2 cellular contexts compared by ENCODE assay signal in the genomic region with DNA sequence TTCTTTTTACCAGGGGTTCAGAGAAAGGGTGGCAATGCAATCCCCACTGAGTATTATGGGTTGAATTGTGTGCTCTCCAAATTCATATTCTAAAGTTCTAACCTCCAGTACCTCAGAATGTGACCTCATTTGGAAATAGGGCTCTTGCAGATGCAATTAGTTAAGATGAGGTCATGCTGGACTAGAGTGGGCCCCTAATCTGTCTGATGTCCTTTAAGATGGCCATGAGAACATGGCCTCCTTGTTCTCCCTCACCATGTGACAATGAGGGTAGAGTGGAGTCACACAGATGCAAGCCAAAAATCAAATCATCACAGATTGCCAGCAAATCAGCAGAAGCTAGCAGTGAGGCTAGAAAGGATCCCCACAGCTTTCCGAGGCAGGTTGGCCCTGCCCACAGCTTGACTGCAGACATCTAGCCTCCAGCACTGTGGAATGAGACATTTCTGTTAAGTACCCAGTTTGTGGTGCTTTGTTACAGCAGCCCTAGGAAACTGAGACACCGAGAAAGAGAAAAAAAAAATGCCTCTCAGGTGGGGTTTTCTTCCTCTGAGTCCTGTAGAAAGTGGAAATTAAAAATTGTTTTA.
TF ChIP-seq lines count a peak whose summit lies in the region.

No MANE protein-coding gene starts in this region.

TF ChIP-seq in HEK293, 187 proteins besides CTCF, POLR2A, EP300 and RAD21 (continues in another document):
- TF ChIP-seq, protein P1, sequence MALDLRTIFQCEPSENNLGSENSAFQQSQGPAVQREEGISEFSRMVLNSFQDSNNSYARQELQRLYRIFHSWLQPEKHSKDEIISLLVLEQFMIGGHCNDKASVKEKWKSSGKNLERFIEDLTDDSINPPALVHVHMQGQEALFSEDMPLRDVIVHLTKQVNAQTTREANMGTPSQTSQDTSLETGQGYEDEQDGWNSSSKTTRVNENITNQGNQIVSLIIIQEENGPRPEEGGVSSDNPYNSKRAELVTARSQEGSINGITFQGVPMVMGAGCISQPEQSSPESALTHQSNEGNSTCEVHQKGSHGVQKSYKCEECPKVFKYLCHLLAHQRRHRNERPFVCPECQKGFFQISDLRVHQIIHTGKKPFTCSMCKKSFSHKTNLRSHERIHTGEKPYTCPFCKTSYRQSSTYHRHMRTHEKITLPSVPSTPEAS (tag by site-specific recombination; IDR thresholded peaks at IDR 0.05): no peak
- TF ChIP-seq ZNF354C (tag by site-specific recombination; IDR thresholded peaks at IDR 0.05; ENCODE audit: borderline replicate concordance, low read depth): no peak
- TF ChIP-seq SP2 (tag by site-specific recombination; IDR thresholded peaks at IDR 0.05): no peak
- TF ChIP-seq ZNF768 (tag by site-specific recombination; IDR thresholded peaks at IDR 0.05): no peak
- TF ChIP-seq, protein P2, sequence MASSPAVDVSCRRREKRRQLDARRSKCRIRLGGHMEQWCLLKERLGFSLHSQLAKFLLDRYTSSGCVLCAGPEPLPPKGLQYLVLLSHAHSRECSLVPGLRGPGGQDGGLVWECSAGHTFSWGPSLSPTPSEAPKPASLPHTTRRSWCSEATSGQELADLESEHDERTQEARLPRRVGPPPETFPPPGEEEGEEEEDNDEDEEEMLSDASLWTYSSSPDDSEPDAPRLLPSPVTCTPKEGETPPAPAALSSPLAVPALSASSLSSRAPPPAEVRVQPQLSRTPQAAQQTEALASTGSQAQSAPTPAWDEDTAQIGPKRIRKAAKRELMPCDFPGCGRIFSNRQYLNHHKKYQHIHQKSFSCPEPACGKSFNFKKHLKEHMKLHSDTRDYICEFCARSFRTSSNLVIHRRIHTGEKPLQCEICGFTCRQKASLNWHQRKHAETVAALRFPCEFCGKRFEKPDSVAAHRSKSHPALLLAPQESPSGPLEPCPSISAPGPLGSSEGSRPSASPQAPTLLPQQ (tag by site-specific recombination; IDR thresholded peaks at IDR 0.05): peak; percentile 98
- no peak for TF ChIP-seq ZNF394 (tag by site-specific recombination; IDR thresholded peaks at IDR 0.05; ENCODE audit: borderline replicate concordance)
- TF ChIP-seq ZFHX2 (tag by site-specific recombination; conservative IDR thresholded peaks at IDR 0.05): no peak
- TF ChIP-seq, protein P3, sequence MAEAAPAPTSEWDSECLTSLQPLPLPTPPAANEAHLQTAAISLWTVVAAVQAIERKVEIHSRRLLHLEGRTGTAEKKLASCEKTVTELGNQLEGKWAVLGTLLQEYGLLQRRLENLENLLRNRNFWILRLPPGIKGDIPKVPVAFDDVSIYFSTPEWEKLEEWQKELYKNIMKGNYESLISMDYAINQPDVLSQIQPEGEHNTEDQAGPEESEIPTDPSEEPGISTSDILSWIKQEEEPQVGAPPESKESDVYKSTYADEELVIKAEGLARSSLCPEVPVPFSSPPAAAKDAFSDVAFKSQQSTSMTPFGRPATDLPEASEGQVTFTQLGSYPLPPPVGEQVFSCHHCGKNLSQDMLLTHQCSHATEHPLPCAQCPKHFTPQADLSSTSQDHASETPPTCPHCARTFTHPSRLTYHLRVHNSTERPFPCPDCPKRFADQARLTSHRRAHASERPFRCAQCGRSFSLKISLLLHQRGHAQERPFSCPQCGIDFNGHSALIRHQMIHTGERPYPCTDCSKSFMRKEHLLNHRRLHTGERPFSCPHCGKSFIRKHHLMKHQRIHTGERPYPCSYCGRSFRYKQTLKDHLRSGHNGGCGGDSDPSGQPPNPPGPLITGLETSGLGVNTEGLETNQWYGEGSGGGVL (tag by site-specific recombination; IDR thresholded peaks at IDR 0.05): no peak
- TF ChIP-seq, protein P4, sequence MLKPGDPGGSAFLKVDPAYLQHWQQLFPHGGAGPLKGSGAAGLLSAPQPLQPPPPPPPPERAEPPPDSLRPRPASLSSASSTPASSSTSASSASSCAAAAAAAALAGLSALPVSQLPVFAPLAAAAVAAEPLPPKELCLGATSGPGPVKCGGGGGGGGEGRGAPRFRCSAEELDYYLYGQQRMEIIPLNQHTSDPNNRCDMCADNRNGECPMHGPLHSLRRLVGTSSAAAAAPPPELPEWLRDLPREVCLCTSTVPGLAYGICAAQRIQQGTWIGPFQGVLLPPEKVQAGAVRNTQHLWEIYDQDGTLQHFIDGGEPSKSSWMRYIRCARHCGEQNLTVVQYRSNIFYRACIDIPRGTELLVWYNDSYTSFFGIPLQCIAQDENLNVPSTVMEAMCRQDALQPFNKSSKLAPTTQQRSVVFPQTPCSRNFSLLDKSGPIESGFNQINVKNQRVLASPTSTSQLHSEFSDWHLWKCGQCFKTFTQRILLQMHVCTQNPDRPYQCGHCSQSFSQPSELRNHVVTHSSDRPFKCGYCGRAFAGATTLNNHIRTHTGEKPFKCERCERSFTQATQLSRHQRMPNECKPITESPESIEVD (tag by site-specific recombination; IDR thresholded peaks at IDR 0.05): no peak
- no peak for TF ChIP-seq GLIS2 (tag by site-specific recombination; IDR thresholded peaks at IDR 0.05)
- no peak for TF ChIP-seq ZBTB8A (tag by site-specific recombination; IDR thresholded peaks at IDR 0.05)
- TF ChIP-seq, protein P5, sequence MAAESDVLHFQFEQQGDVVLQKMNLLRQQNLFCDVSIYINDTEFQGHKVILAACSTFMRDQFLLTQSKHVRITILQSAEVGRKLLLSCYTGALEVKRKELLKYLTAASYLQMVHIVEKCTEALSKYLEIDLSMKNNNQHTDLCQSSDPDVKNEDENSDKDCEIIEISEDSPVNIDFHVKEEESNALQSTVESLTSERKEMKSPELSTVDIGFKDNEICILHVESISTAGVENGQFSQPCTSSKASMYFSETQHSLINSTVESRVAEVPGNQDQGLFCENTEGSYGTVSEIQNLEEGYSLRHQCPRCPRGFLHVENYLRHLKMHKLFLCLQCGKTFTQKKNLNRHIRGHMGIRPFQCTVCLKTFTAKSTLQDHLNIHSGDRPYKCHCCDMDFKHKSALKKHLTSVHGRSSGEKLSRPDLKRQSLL (tag by site-specific recombination; IDR thresholded peaks at IDR 0.05): no peak
- no peak for TF ChIP-seq ZNF664 (tag by site-specific recombination; IDR thresholded peaks at IDR 0.05)
- TF ChIP-seq ZNF558 (tag by site-specific recombination; IDR thresholded peaks at IDR 0.05): no peak
- no peak for TF ChIP-seq ZBTB48 (tag by site-specific recombination; IDR thresholded peaks at IDR 0.05)
- no peak for TF ChIP-seq ZSCAN16 (tag by site-specific recombination; IDR thresholded peaks at IDR 0.05)
- no peak for TF ChIP-seq ZBTB20 (tag by site-specific recombination; IDR thresholded peaks at IDR 0.05)
- TF ChIP-seq, protein P6, sequence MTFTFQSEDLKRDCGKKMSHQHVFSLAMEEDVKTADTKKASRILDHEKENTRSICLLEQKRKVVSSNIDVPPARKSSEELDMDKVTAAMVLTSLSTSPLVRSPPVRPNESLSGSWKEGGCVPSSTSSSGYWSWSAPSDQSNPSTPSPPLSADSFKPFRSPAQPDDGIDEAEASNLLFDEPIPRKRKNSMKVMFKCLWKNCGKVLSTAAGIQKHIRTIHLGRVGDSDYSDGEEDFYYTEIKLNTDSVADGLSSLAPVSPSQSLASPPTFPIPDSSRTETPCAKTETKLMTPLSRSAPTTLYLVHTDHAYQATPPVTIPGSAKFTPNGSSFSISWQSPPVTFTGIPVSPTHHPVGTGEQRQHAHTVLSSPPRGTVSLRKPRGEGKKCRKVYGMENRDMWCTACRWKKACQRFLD (tag by site-specific recombination; IDR thresholded peaks at IDR 0.05): no peak
- TF ChIP-seq ZNF596 (tag by site-specific recombination; IDR thresholded peaks at IDR 0.05): no peak
- TF ChIP-seq ZSCAN30 (tag by site-specific recombination; IDR thresholded peaks at IDR 0.05): no peak
- no peak for TF ChIP-seq ZNF426 (tag by site-specific recombination; IDR thresholded peaks at IDR 0.05)

TF ChIP-seq in H1, 55 proteins besides CTCF, POLR2A, EP300 and RAD21 (continued from another document):
- TF ChIP-seq, protein P7, sequence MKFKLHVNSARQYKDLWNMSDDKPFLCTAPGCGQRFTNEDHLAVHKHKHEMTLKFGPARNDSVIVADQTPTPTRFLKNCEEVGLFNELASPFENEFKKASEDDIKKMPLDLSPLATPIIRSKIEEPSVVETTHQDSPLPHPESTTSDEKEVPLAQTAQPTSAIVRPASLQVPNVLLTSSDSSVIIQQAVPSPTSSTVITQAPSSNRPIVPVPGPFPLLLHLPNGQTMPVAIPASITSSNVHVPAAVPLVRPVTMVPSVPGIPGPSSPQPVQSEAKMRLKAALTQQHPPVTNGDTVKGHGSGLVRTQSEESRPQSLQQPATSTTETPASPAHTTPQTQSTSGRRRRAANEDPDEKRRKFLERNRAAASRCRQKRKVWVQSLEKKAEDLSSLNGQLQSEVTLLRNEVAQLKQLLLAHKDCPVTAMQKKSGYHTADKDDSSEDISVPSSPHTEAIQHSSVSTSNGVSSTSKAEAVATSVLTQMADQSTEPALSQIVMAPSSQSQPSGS (IDR thresholded peaks at IDR 0.05; ENCODE audit: low read length): no peak
- no peak for TF ChIP-seq MAFK (IDR thresholded peaks at IDR 0.05; ENCODE audit: low read depth, low read length)
- no peak for TF ChIP-seq RNF2 (IDR thresholded peaks at IDR 0.05; ENCODE audit: borderline replicate concordance, low read depth, low read length, missing control alignments, poor library complexity, severe bottlenecking)
- TF ChIP-seq, protein P8, sequence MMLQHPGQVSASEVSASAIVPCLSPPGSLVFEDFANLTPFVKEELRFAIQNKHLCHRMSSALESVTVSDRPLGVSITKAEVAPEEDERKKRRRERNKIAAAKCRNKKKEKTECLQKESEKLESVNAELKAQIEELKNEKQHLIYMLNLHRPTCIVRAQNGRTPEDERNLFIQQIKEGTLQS (IDR thresholded peaks at IDR 0.05; ENCODE audit: insufficient read depth, low read depth, low read length): no peak
- TF ChIP-seq TAF1 (IDR thresholded peaks at IDR 0.05; ENCODE audit: low read depth, low read length): no peak
- TF ChIP-seq CHD1 (IDR thresholded peaks at IDR 0.05; ENCODE audit: low read depth, low read length): no peak
- TF ChIP-seq, protein P9, sequence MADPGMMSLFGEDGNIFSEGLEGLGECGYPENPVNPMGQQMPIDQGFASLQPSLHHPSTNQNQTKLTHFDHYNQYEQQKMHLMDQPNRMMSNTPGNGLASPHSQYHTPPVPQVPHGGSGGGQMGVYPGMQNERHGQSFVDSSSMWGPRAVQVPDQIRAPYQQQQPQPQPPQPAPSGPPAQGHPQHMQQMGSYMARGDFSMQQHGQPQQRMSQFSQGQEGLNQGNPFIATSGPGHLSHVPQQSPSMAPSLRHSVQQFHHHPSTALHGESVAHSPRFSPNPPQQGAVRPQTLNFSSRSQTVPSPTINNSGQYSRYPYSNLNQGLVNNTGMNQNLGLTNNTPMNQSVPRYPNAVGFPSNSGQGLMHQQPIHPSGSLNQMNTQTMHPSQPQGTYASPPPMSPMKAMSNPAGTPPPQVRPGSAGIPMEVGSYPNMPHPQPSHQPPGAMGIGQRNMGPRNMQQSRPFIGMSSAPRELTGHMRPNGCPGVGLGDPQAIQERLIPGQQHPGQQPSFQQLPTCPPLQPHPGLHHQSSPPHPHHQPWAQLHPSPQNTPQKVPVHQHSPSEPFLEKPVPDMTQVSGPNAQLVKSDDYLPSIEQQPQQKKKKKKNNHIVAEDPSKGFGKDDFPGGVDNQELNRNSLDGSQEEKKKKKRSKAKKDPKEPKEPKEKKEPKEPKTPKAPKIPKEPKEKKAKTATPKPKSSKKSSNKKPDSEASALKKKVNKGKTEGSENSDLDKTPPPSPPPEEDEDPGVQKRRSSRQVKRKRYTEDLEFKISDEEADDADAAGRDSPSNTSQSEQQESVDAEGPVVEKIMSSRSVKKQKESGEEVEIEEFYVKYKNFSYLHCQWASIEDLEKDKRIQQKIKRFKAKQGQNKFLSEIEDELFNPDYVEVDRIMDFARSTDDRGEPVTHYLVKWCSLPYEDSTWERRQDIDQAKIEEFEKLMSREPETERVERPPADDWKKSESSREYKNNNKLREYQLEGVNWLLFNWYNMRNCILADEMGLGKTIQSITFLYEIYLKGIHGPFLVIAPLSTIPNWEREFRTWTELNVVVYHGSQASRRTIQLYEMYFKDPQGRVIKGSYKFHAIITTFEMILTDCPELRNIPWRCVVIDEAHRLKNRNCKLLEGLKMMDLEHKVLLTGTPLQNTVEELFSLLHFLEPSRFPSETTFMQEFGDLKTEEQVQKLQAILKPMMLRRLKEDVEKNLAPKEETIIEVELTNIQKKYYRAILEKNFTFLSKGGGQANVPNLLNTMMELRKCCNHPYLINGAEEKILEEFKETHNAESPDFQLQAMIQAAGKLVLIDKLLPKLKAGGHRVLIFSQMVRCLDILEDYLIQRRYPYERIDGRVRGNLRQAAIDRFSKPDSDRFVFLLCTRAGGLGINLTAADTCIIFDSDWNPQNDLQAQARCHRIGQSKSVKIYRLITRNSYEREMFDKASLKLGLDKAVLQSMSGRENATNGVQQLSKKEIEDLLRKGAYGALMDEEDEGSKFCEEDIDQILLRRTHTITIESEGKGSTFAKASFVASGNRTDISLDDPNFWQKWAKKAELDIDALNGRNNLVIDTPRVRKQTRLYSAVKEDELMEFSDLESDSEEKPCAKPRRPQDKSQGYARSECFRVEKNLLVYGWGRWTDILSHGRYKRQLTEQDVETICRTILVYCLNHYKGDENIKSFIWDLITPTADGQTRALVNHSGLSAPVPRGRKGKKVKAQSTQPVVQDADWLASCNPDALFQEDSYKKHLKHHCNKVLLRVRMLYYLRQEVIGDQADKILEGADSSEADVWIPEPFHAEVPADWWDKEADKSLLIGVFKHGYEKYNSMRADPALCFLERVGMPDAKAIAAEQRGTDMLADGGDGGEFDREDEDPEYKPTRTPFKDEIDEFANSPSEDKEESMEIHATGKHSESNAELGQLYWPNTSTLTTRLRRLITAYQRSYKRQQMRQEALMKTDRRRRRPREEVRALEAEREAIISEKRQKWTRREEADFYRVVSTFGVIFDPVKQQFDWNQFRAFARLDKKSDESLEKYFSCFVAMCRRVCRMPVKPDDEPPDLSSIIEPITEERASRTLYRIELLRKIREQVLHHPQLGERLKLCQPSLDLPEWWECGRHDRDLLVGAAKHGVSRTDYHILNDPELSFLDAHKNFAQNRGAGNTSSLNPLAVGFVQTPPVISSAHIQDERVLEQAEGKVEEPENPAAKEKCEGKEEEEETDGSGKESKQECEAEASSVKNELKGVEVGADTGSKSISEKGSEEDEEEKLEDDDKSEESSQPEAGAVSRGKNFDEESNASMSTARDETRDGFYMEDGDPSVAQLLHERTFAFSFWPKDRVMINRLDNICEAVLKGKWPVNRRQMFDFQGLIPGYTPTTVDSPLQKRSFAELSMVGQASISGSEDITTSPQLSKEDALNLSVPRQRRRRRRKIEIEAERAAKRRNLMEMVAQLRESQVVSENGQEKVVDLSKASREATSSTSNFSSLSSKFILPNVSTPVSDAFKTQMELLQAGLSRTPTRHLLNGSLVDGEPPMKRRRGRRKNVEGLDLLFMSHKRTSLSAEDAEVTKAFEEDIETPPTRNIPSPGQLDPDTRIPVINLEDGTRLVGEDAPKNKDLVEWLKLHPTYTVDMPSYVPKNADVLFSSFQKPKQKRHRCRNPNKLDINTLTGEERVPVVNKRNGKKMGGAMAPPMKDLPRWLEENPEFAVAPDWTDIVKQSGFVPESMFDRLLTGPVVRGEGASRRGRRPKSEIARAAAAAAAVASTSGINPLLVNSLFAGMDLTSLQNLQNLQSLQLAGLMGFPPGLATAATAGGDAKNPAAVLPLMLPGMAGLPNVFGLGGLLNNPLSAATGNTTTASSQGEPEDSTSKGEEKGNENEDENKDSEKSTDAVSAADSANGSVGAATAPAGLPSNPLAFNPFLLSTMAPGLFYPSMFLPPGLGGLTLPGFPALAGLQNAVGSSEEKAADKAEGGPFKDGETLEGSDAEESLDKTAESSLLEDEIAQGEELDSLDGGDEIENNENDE (IDR thresholded peaks at IDR 0.05; ENCODE audit: insufficient replicate concordance, low read length): no peak
- TF ChIP-seq HDAC2 (IDR thresholded peaks at IDR 0.05; ENCODE audit: borderline replicate concordance in 1 of 2, low read depth in 2 of 2, low read length in 2 of 2): no peak
- no peak for TF ChIP-seq NANOG (IDR thresholded peaks at IDR 0.05; ENCODE audit: insufficient read depth, low read depth, low read length, poor library complexity, severe bottlenecking)
- no peak for TF ChIP-seq TEAD4 (IDR thresholded peaks at IDR 0.05; ENCODE audit: low read depth, low read length)
- TF ChIP-seq NRF1 (IDR thresholded peaks at IDR 0.05; ENCODE audit: low read depth, low read length): no peak
